10 cellular contexts compared by ENCODE assay signal in the genomic region with DNA sequence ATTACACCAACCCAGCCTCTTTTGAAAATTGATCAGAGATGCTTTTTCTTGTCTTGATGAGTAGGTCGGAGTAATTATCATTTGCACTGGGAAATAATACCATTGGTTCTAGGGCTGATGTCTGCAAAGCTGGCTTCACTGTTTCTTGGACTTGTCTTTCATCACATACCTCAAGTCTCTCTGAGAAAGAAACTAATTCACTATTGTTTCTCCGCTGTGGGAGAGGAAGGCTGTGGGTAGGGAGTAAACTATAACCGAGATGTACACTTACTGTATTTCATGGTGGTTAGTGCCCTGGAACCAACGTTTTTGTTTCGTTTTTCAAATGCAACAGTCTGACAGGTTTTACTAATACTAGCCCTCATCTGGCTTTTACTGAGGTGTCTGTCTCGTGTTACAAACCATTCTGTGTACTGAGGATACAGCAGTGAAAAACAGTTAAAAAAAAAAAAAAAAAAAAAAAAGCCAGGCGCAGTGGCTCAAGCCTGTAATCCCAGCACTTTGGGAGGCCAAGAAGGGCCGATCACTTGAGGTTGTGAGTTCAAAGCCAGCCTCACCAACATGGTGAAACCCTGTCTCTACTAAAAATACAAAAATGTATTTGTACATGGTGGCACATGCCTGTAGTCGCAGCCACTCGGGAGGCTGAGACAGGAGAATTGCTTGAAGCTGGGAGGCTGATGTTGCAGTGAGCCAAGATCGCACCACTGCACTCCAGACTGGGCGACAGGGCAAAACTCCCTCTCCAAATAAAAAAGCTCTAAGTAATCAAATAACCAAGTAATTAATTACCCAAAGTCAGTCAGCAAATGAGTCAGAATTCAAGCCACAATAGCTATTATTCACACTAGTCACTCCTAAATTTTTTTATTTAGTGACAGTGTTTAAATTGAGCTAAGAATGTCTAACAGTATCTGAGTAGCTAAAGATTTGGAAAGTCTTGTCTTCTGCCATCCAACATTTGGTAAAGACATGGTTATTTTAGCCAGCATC. TPM values are rescaled to one million over a fixed set of nuclear protein-coding genes. Genes with fewer than 3 reads are reported as not detected.
A peak's percentile ranks its signal among the peaks of the same experiment; 100 is the strongest.
DNase-seq lines count a peak whose midpoint lies in the region; ATAC-seq and TF ChIP-seq lines count a peak whose summit lies in the region.
"Had no signal": no experiment of that assay in that cellular context is flagged by ENCODE, and none has a peak within 500 bp of the region (broad histone marks: within the 10 kb centered on the region; RNA-seq: fewer than 3 reads in every experiment).

No MANE protein-coding gene starts in this region.

- no TSS peak for BruUV-seq in A673 (replicated peaks; lab: Mats Ljungman, UMichigan)

- no peaks in the 10 kb centered on the region for H3K27me3 ChIP-seq in endocrine pancreas (ENCODE audit: control insufficient read depth, insufficient read depth, low read length)
- no peaks in the 10 kb centered on the region for H3K27me3 ChIP-seq in A673 (replicated peaks; ENCODE audit: insufficient read depth, low read depth, low read length, poor library complexity)
- H3K27me3 ChIP-seq: pancreas had no signal

- no peak overlapping the region for H3K27ac ChIP-seq in A673 (ENCODE audit: low read depth, low read length, poor library complexity, severe bottlenecking)
- H3K27ac ChIP-seq: pancreas had no signal

- peak overlapping the region; percentile 83 for H3K27ac Mint-ChIP-seq in activated CD4-positive, alpha-beta T cell treated with anti-CD3 and anti-CD28 coated beads, Interleukin-2, amount 10 ng/mL, durations not matched to agents 7 days and 5 days

- intact Hi-C loops in A673 (cut with micrococcal nuclease; ENCODE audit: unreplicated experiment), result loop anchor here (10.0 kb wide), 1 partner anchor 869 kb away; no protein-coding TSS in a partner anchor

- no peaks in the 10 kb centered on the region for H3K9me3 Mint-ChIP-seq in activated CD4-positive, alpha-beta T cell treated with anti-CD3 and anti-CD28 coated beads, Interleukin-2, amount 10 ng/mL, durations not matched to agents 7 days and 5 days

- H3K4me3 Mint-ChIP-seq in activated CD4-positive, alpha-beta T cell treated with anti-CD3 and anti-CD28 coated beads, Interleukin-2, amount 10 ng/mL, durations not matched to agents 7 days and 5 days, result peak overlapping the region; percentile 44

- peaks cover 56% of the 10 kb centered on the region for H3K4me1 Mint-ChIP-seq in activated CD4-positive, alpha-beta T cell treated with anti-CD3 and anti-CD28 coated beads, Interleukin-2, amount 10 ng/mL, durations not matched to agents 7 days and 5 days

- CTCF ChIA-PET in activated CD4-positive, alpha-beta T cell treated with anti-CD3 and anti-CD28 coated beads, Interleukin-2, amount 10 ng/mL, durations not matched to agents 7 days and 5 days (lab: Charles Lee), result interaction anchor here (0.6 to 4.0 kb wide), 16 partner anchors 9 to 652 kb away, joined by 3 to 32 read pairs (median 4); no protein-coding TSS in a partner anchor
- CTCF ChIA-PET in A673 (lab: Charles Lee), result interaction anchor here (0.5 to 1.2 kb wide), 3 partner anchors 12 to 596 kb away, joined by 3 to 5 read pairs (median 3); no protein-coding TSS in a partner anchor

- peak; percentile 81 for ATAC-seq in HG02588 (IDR thresholded peaks at IDR 0.05; ENCODE audit: unreplicated experiment)

- POLR2A ChIA-PET in activated CD4-positive, alpha-beta T cell treated with anti-CD3 and anti-CD28 coated beads, Interleukin-2, amount 10 ng/mL, durations not matched to agents 7 days and 5 days (lab: Charles Lee), result interaction anchor here (0.7 kb wide), 1 partner anchor 19 kb away, joined by 4 read pairs; no protein-coding TSS in a partner anchor
- POLR2A ChIA-PET in A673 (lab: Charles Lee; ENCODE audit: low non-redundant PET), result interaction anchor here (0.6 kb wide), 1 partner anchor 12 kb away, joined by 3 read pairs; no protein-coding TSS in a partner anchor

- peaks cover 4% of the 10 kb centered on the region for H3K27me3 Mint-ChIP-seq in activated CD4-positive, alpha-beta T cell treated with anti-CD3 and anti-CD28 coated beads, Interleukin-2, amount 10 ng/mL, durations not matched to agents 7 days and 5 days

- H3K36me3 ChIP-seq in endocrine pancreas (ENCODE audit: control insufficient read depth, insufficient read depth, low read length) (no peaks in the 10 kb centered on the region), A673 (ENCODE audit: insufficient read depth, low read length, poor library complexity, severe bottlenecking) (peaks cover 5% of the 10 kb centered on the region)
- H3K36me3 ChIP-seq: pancreas had no signal

- peak; percentile 30 for DNase-seq in activated CD4-positive, alpha-beta T cell treated with anti-CD3 and anti-CD28 coated beads, Interleukin-2, amount 10 ng/mL, durations not matched to agents 7 days and 5 days
- no peak for DNase-seq in activated CD4-positive, alpha-beta T cell treated with anti-CD3 and anti-CD28 coated beads, Interleukin-2, amount 50 U/mL, for 4 hours
- DNase-seq in NCI-H2171 (lab: John Stamatoyannopoulos, UW) (peak; percentile 41), iPS-NIHi11 (ENCODE audit: low spot score) (no peak), A673 (ENCODE audit: low spot score) (no peak), amygdala (lab: John Stamatoyannopoulos, UW) (no peak)
- DNase-seq: DND-41, pancreas had no signal

- peak overlapping the region; percentile 57 for H3K4me3 ChIP-seq in endocrine pancreas (ENCODE audit: control insufficient read depth, insufficient read depth, low read length)
- no peak overlapping the region for H3K4me3 ChIP-seq in A673 (ENCODE audit: low read depth, low read length, poor library complexity, severe bottlenecking)

- H3K36me3 Mint-ChIP-seq in activated CD4-positive, alpha-beta T cell treated with anti-CD3 and anti-CD28 coated beads, Interleukin-2, amount 10 ng/mL, durations not matched to agents 7 days and 5 days (ENCODE audit: low read depth), result peaks cover 38% of the 10 kb centered on the region

- TF ChIP-seq CTCF in A673 (conservative IDR thresholded peaks at IDR 0.05; ENCODE audit: low read depth, low read length), result no peak

- H3K4me1 ChIP-seq in endocrine pancreas (ENCODE audit: control insufficient read depth, insufficient read depth, low read length), result no peaks in the 10 kb centered on the region
- H3K4me1 ChIP-seq in A673 (ENCODE audit: insufficient read depth, low read length, poor library complexity, severe bottlenecking), result peaks cover 3% of the 10 kb centered on the region
- H3K4me1 ChIP-seq: pancreas had no signal

- H3K9ac ChIP-seq in endocrine pancreas (ENCODE audit: control insufficient read depth, insufficient read depth, low read length), result no peak overlapping the region

- H3K9me3 ChIP-seq in endocrine pancreas (ENCODE audit: control insufficient read depth, low read length) (no peaks in the 10 kb centered on the region), A673 (ENCODE audit: low read depth, low read length, poor library complexity, severe bottlenecking) (no peaks in the 10 kb centered on the region)
- H3K9me3 ChIP-seq: pancreas had no signal

RNA-seq across cellular contexts. Expression of gene TOMM20, which starts 23.3 kb away (rescaled TPM):
- total RNA-seq in activated CD4-positive, alpha-beta T cell treated with anti-CD3 and anti-CD28 coated beads, Interleukin-2, amount 10 ng/mL, durations not matched to agents 7 days and 5 days, result 10 to 100 TPM; 52.5 to 71.5 TPM
- 72.6 and 74.0 TPM in 2 replicates for total RNA-seq in A673 (2021)

RNA-seq across cellular contexts. Expression of gene RBM34, which starts 55.7 kb away (rescaled TPM):
- total RNA-seq in activated CD4-positive, alpha-beta T cell treated with anti-CD3 and anti-CD28 coated beads, Interleukin-2, amount 10 ng/mL, durations not matched to agents 7 days and 5 days, result 100 to 1,000 TPM; 112 to 116 TPM
- 67.2 and 69.4 TPM in 2 replicates for total RNA-seq in A673 (2021)

Comparison
In these comparisons a context has a peak if more than half of its experiments do, and no peak if none do; other contexts are left out.
1. DNase-seq: peak in activated CD4-positive, alpha-beta T cell treated with anti-CD3 and anti-CD28 coated beads, Interleukin-2, amount 10 ng/mL, durations not matched to agents 7 days and 5 days (single experiment) and NCI-H2171 (single experiment); none in activated CD4-positive, alpha-beta T cell treated with anti-CD3 and anti-CD28 coated beads, Interleukin-2, amount 50 U/mL, for 4 hours (0 of 2), iPS-NIHi11 (single experiment), A673 (single experiment) and amygdala (0 of 56).